ENCODE assay signal across 19 cellular contexts in genomic region chr10:123781324-123781900, GRCh38.
"Had no signal": no experiment of that assay in that cellular context is flagged by ENCODE, and none has a peak within 500 bp of the region (broad histone marks: within the 10 kb centered on the region; RNA-seq: fewer than 3 reads in every experiment).

No MANE protein-coding gene starts in this region.

- H3K9me3 Mint-ChIP-seq: activated CD4-positive, alpha-beta T cell treated with anti-CD3 and anti-CD28 coated beads, Interleukin-2, amount 10 ng/mL, durations not matched to agents 24 days and 14 days; natural killer cell treated with Interleukin-12 subunit alpha and Interleukin-12 subunit beta and Interleukin-15 and Interleukin-18, amount 100 ng/mL, for 72 hours; stimulated activated naive CD8-positive, alpha-beta T cell treated with anti-CD3 and anti-CD28 coated beads, Interleukin-15, Interleukin-2, amounts not matched to agents 100 ng/mL and 50 ng/mL, for 24 hours had no signal

- DNase-seq: activated CD4-positive, alpha-beta T cell treated with anti-CD3 and anti-CD28 coated beads, Interleukin-2, amount 10 ng/mL, durations not matched to agents 24 days and 14 days; activated CD8-positive, alpha-beta memory T cell treated with anti-CD3 and anti-CD28 coated beads, Interleukin-2, amount 50 U/mL, for 4 hours; activated CD8-positive, alpha-beta T cell treated with anti-CD3 and anti-CD28 coated beads, Interleukin-2, amount 10 ng/mL, durations not matched to agents 7 days and 5 days; activated effector memory CD4-positive, alpha-beta T cell treated with Interleukin-2 at 50 U/mL for 16 hours; activated naive CD4-positive, alpha-beta T cell treated with anti-CD3 and anti-CD28 coated beads, Interleukin-2, amount 50 U/mL, for 16 hours; activated T-cell treated with anti-CD3 and anti-CD28 coated beads, Interleukin-2, amount 50 U/mL, for 48 hours; aorta; brain microvascular endothelial cell; central memory CD4-positive, alpha-beta T cell; dorsolateral prefrontal cortex; gastrocnemius medialis; heart left ventricle; immature natural killer cell; lower lobe of right lung; nucleus accumbens; stimulated activated CD4-positive, alpha-beta T cell treated with anti-CD3 and anti-CD28 coated beads, Interleukin-2, amount 100 ng/mL, for 24 hours had no signal

- ATAC-seq: activated CD8-positive, alpha-beta T cell treated with anti-CD3 and anti-CD28 coated beads, Interleukin-2, amount 10 ng/mL, durations not matched to agents 7 days and 5 days; gastrocnemius medialis; heart left ventricle; lower lobe of right lung; natural killer cell treated with Interleukin-12 subunit alpha and Interleukin-12 subunit beta and Interleukin-15 and Interleukin-18, amount 100 ng/mL, for 72 hours had no signal

- H3K4me3 ChIP-seq: dorsolateral prefrontal cortex, gastrocnemius medialis, heart left ventricle, lower lobe of right lung, tibial nerve had no signal

- H3K27ac ChIP-seq: brain microvascular endothelial cell, dorsolateral prefrontal cortex, gastrocnemius medialis, heart left ventricle, lower lobe of right lung had no signal

- H3K4me3 Mint-ChIP-seq: activated CD4-positive, alpha-beta T cell treated with anti-CD3 and anti-CD28 coated beads, Interleukin-2, amount 10 ng/mL, durations not matched to agents 24 days and 14 days; activated CD8-positive, alpha-beta T cell treated with anti-CD3 and anti-CD28 coated beads, Interleukin-2, amount 10 ng/mL, durations not matched to agents 7 days and 5 days; immature natural killer cell; natural killer cell treated with Interleukin-12 subunit alpha and Interleukin-12 subunit beta and Interleukin-15 and Interleukin-18, amount 100 ng/mL, for 72 hours; stimulated activated naive CD8-positive, alpha-beta T cell treated with anti-CD3 and anti-CD28 coated beads, Interleukin-15, Interleukin-2, amounts not matched to agents 100 ng/mL and 50 ng/mL, for 24 hours had no signal

- H3K27me3 ChIP-seq: brain microvascular endothelial cell, tibial nerve had no signal

- H3K27ac Mint-ChIP-seq: activated CD4-positive, alpha-beta T cell treated with anti-CD3 and anti-CD28 coated beads, Interleukin-2, amount 10 ng/mL, durations not matched to agents 24 days and 14 days; activated CD8-positive, alpha-beta T cell treated with anti-CD3 and anti-CD28 coated beads, Interleukin-2, amount 10 ng/mL, durations not matched to agents 7 days and 5 days; immature natural killer cell; natural killer cell treated with Interleukin-12 subunit alpha and Interleukin-12 subunit beta and Interleukin-15 and Interleukin-18, amount 100 ng/mL, for 72 hours; stimulated activated naive CD8-positive, alpha-beta T cell treated with anti-CD3 and anti-CD28 coated beads, Interleukin-15, Interleukin-2, amounts not matched to agents 100 ng/mL and 50 ng/mL, for 24 hours had no signal

- H3K4me1 ChIP-seq: gastrocnemius medialis, lower lobe of right lung had no signal

- H3K36me3 ChIP-seq: brain microvascular endothelial cell, gastrocnemius medialis, heart left ventricle, lower lobe of right lung had no signal

- H3K36me3 Mint-ChIP-seq: immature natural killer cell; natural killer cell treated with Interleukin-12 subunit alpha and Interleukin-12 subunit beta and Interleukin-15 and Interleukin-18, amount 100 ng/mL, for 72 hours had no signal

- H3K4me1 Mint-ChIP-seq: activated CD4-positive, alpha-beta T cell treated with anti-CD3 and anti-CD28 coated beads, Interleukin-2, amount 10 ng/mL, durations not matched to agents 24 days and 14 days; immature natural killer cell had no signal

- H3K9me3 ChIP-seq: gastrocnemius medialis, heart left ventricle, lower lobe of right lung, tibial nerve had no signal
